In genomic region chr19:45801603-45802175, GRCh38 we compare ENCODE assay signal across 2 cellular contexts.
TF ChIP-seq lines count a peak whose summit lies in the region.

No MANE protein-coding gene starts in this region.

TF ChIP-seq in HEK293, 187 proteins besides CTCF, POLR2A, EP300 and RAD21:
- TF ChIP-seq ZEB2 (tag by site-specific recombination; IDR thresholded peaks at IDR 0.05) (no peak), YY2 (tag by site-specific recombination; IDR thresholded peaks at IDR 0.05) (peak; percentile 44), ZNF777 (tag by site-specific recombination; IDR thresholded peaks at IDR 0.05; ENCODE audit: borderline replicate concordance) (no peak), SP2 (tag by site-specific recombination; IDR thresholded peaks at IDR 0.05) (no peak), ZNF423 (tag by site-specific recombination; IDR thresholded peaks at IDR 0.05) (no peak), ZNF843 (tag by site-specific recombination; IDR thresholded peaks at IDR 0.05) (no peak), ZBTB6 (tag by site-specific recombination; IDR thresholded peaks at IDR 0.05) (no peak), ZSCAN4 (tag by site-specific recombination; IDR thresholded peaks at IDR 0.05) (peak; percentile 69), ZNF112 (tag by site-specific recombination; IDR thresholded peaks at IDR 0.05) (peak; percentile 45; the same call in 1 of the 2 replicates), MYNN (tag by site-specific recombination; IDR thresholded peaks at IDR 0.05; ENCODE audit: borderline replicate concordance) (no peak), ZNF645 (tag by site-specific recombination; IDR thresholded peaks at IDR 0.05) (no peak), ZFP37 (tag by site-specific recombination; IDR thresholded peaks at IDR 0.05) (no peak), PRDM1 (tag by site-specific recombination; IDR thresholded peaks at IDR 0.05) (no peak), KLF1 (tag by site-specific recombination; IDR thresholded peaks at IDR 0.05) (peak; percentile 50; the same call in 1 of the 2 replicates), ZNF544 (tag by site-specific recombination; IDR thresholded peaks at IDR 0.05) (peak; percentile 56; the same call in 1 of the 2 replicates), ZNF221 (tag by site-specific recombination; IDR thresholded peaks at IDR 0.05; ENCODE audit: borderline replicate concordance) (no peak), EGR2 (tag by site-specific recombination; IDR thresholded peaks at IDR 0.05; ENCODE audit: low read depth) (no peak), ZNF280C (tag by site-specific recombination; IDR thresholded peaks at IDR 0.05) (no peak), ZNF664 (tag by site-specific recombination; IDR thresholded peaks at IDR 0.05) (no peak)

TF ChIP-seq in K562, 482 proteins besides CTCF, POLR2A, EP300 and RAD21:
- TF ChIP-seq FOXK2 (conservative IDR thresholded peaks at IDR 0.05 in 1 of 2, IDR thresholded peaks at IDR 0.05 in 1 of 2; ENCODE audit: low read depth in 2 of 2) (peak; percentile 46 to 47; a peak in 1 of 4 replicates), HDGF (IDR thresholded peaks at IDR 0.05) (peak; percentile 63; the same call in 1 of the 2 replicates), MBD2 (IDR thresholded peaks at IDR 0.05; ENCODE audit: borderline replicate concordance, low read depth) (no peak), KLF1 (tag; IDR thresholded peaks at IDR 0.05) (no peak), MAFK (IDR thresholded peaks at IDR 0.05; ENCODE audit: low read length) (no peak), MLLT1 (IDR thresholded peaks at IDR 0.05) (0 out of 4 replicates have a peak, but pooled peaks of 1 of the 2 experiments have one; percentile 57), ZNF184 (CRISPR knock-in tag; IDR thresholded peaks at IDR 0.05) (no peak), SMARCA4 (IDR thresholded peaks at IDR 0.05) (0 out of 2 replicates have a peak, but pooled peaks have one; percentile 15), MTF1 (CRISPR knock-in tag; IDR thresholded peaks at IDR 0.05; ENCODE audit: borderline replicate concordance) (no peak), ZNF592 (IDR thresholded peaks at IDR 0.05) (peak; percentile 66; the same call in 1 of the 2 replicates), NR4A1 (CRISPR knock-in tag; IDR thresholded peaks at IDR 0.05) (no peak), NR4A1 (tag; IDR thresholded peaks at IDR 0.05) (no peak), TRIM28 (IDR thresholded peaks at IDR 0.05) (no peak), NCOA4 (IDR thresholded peaks at IDR 0.05; ENCODE audit: partially characterized antibody) (no peak), THRB (CRISPR knock-in tag; conservative IDR thresholded peaks at IDR 0.05) (0 out of 2 replicates have a peak, but pooled peaks have one; percentile 28), NRF1 (conservative IDR thresholded peaks at IDR 0.05 in 1 of 2, IDR thresholded peaks at IDR 0.05 in 1 of 2) (no peak), EHMT2 (IDR thresholded peaks at IDR 0.05) (peak; percentile 54; the same call in 1 of the 2 replicates), SRF (CRISPR knock-in tag; IDR thresholded peaks at IDR 0.05) (no peak), DPF2 (IDR thresholded peaks at IDR 0.05) (0 out of 2 replicates have a peak, but pooled peaks have one; percentile 27), ELF4 (CRISPR knock-in tag; IDR thresholded peaks at IDR 0.05) (0 out of 2 replicates have a peak, but pooled peaks have one; percentile 72), MAX (CRISPR knock-in tag; IDR thresholded peaks at IDR 0.05) (peak; percentile 36; the same call in 1 of the 2 replicates), L3MBTL2 (IDR thresholded peaks at IDR 0.05) (peak; percentile 56; the same call in 1 of the 2 replicates), RUNX1 (IDR thresholded peaks at IDR 0.05; ENCODE audit: low read depth) (no peak), HDAC1 (IDR thresholded peaks at IDR 0.05) (peak in 1 of 2 experiments; percentile 43; a peak in 1 of 4 replicates), CREB3L1 (IDR thresholded peaks at IDR 0.05; ENCODE audit: borderline replicate concordance, low read depth) (peak; percentile 54; the same call in 1 of the 2 replicates), TRIM24 (IDR thresholded peaks at IDR 0.05) (no peak), OTX1 (CRISPR knock-in tag; IDR thresholded peaks at IDR 0.05) (0 out of 2 replicates have a peak, but pooled peaks have one; percentile 58), FOXA3 (CRISPR knock-in tag; conservative IDR thresholded peaks at IDR 0.05 in 1 of 2, IDR thresholded peaks at IDR 0.05 in 1 of 2) (no peak), ZNF586 (CRISPR knock-in tag; conservative IDR thresholded peaks at IDR 0.05) (no peak), HLTF (IDR thresholded peaks at IDR 0.05) (peak; percentile 34; the same call in 1 of the 2 replicates), PCBP2 (IDR thresholded peaks at IDR 0.05; ENCODE audit: low read depth, low read length, poor library complexity, severe bottlenecking) (no peak), ARID1B (IDR thresholded peaks at IDR 0.05) (0 out of 2 replicates have a peak, but pooled peaks have one; percentile 11)
TF ChIP-seq in K562: peak in this region for 16.
